In the genomic region with DNA sequence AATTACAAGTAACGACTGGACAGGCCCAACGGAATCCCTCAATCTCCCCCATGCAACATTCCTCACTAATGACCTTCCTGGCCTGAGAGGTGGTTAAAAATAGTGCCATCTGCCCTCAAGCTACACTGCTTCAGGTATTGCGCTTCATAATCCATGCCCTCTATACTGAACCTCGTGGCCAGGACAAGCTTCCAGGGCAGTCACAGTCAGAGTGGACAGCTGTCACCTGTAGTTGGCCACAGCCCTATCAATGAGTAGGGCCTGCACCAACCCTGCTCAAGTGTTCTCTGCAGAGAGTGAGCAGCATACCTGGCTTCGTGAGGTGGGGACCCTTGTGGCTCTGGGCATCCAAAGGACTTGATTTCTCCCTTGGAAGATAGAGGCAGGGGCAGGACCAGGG, we compare ENCODE assay signal across 13 cellular contexts.
"Had no signal": no experiment of that assay in that cellular context is flagged by ENCODE, and none has a peak within 500 bp of the region (broad histone marks: within the 10 kb centered on the region; RNA-seq: fewer than 3 reads in every experiment).

No MANE protein-coding gene starts in this region.

- H3K36me3 Mint-ChIP-seq: activated naive CD4-positive, alpha-beta T cell treated with anti-CD3 and anti-CD28 coated beads, Interleukin-2, amount 10 ng/mL, durations not matched to agents 7 days and 5 days; memory B cell; stimulated activated effector memory CD8-positive, alpha-beta T cell treated with anti-CD3 and anti-CD28 coated beads, Interleukin-12 subunit alpha, Interleukin-12 subunit beta, amount 100 ng/mL, for 72 hours had no signal

- H3K9me3 ChIP-seq: gastrocnemius medialis, heart right ventricle, left lung, psoas muscle, thyroid gland had no signal

- H3K27ac ChIP-seq: dorsolateral prefrontal cortex, heart right ventricle, left lung, psoas muscle, thyroid gland had no signal

- H3K4me3 Mint-ChIP-seq: activated naive CD4-positive, alpha-beta T cell treated with anti-CD3 and anti-CD28 coated beads, Interleukin-2, amount 10 ng/mL, durations not matched to agents 7 days and 5 days; endodermal cell; memory B cell; stimulated activated effector memory CD8-positive, alpha-beta T cell treated with anti-CD3 and anti-CD28 coated beads, Interleukin-12 subunit alpha, Interleukin-12 subunit beta, amount 100 ng/mL, for 72 hours had no signal

- H3K27me3 Mint-ChIP-seq: memory B cell had no signal

- DNase-seq: activated CD4-positive, CD25-positive, alpha-beta regulatory T cell treated with anti-CD3 and anti-CD28 coated beads, Interleukin-2, amount 50 U/mL, for 72 hours; activated naive CD4-positive, alpha-beta T cell treated with anti-CD3 and anti-CD28 coated beads, Interleukin-2, amount 10 ng/mL, durations not matched to agents 7 days and 5 days; dorsolateral prefrontal cortex; endodermal cell; gastrocnemius medialis; heart right ventricle; islet precursor cell; left lung; psoas muscle; stimulated activated CD4-positive, alpha-beta T cell treated with anti-CD3 and anti-CD28 coated beads, Interleukin-12 subunit alpha, Interleukin-12 subunit beta, amount 100 ng/mL, for 4 hours; thyroid gland had no signal

- H3K36me3 ChIP-seq: gastrocnemius medialis, heart right ventricle, left lung, thyroid gland had no signal

- H3K27me3 ChIP-seq: dorsolateral prefrontal cortex, gastrocnemius medialis, heart right ventricle, left lung, thyroid gland had no signal

- H3K9me3 Mint-ChIP-seq: activated naive CD4-positive, alpha-beta T cell treated with anti-CD3 and anti-CD28 coated beads, Interleukin-2, amount 10 ng/mL, durations not matched to agents 7 days and 5 days; endodermal cell; memory B cell; stimulated activated effector memory CD8-positive, alpha-beta T cell treated with anti-CD3 and anti-CD28 coated beads, Interleukin-12 subunit alpha, Interleukin-12 subunit beta, amount 100 ng/mL, for 72 hours had no signal

- H3K4me3 ChIP-seq: dorsolateral prefrontal cortex, gastrocnemius medialis, heart right ventricle, left lung, psoas muscle, thyroid gland had no signal

- ATAC-seq: gastrocnemius medialis; heart right ventricle; stimulated activated effector memory CD8-positive, alpha-beta T cell treated with anti-CD3 and anti-CD28 coated beads, Interleukin-12 subunit alpha, Interleukin-12 subunit beta, amount 100 ng/mL, for 72 hours had no signal
